In the genomic region with DNA sequence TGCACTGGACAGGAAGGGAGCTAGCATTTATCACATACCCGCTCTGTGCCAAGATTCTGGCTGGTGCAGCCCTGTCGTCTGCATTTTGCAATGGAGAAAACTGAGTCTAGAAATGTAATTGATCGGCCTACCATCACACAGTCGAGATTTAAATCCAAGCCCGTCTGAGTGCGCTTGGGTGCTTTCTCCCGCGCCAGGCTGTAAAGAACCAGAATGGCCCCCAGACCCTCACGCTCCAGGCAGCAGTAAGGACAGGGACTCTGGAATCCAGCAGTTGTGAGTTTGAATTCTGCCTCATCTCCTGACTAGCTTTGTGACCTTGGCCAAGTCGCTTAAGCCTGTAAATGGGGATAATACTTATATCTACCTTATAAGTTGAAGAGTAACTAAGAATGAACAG, we compare ENCODE assay signal across 16 cellular contexts. TPM values are rescaled to one million over a fixed set of nuclear protein-coding genes. Genes with fewer than 3 reads are reported as not detected.
DNase-seq lines count a peak whose midpoint lies in the region; ATAC-seq and TF ChIP-seq lines count a peak whose summit lies in the region.
"Had no signal": no experiment of that assay in that cellular context is flagged by ENCODE, and none has a peak within 500 bp of the region (broad histone marks: within the 10 kb centered on the region; RNA-seq: fewer than 3 reads in every experiment).

No MANE protein-coding gene starts in this region.

- TF ChIP-seq CTCF in RWPE2 (IDR thresholded peaks at IDR 0.05; ENCODE audit: poor library complexity, severe bottlenecking) (no peak), dorsolateral prefrontal cortex (IDR thresholded peaks at IDR 0.05 in 54 of 56, conservative IDR thresholded peaks at IDR 0.05 in 2 of 56; ENCODE audit: low read depth in 1 of 56, partially characterized antibody in 56 of 56) (no peak), testis (IDR thresholded peaks at IDR 0.05) (no peak)

- intact Hi-C loops in dorsolateral prefrontal cortex (cut with DNase I): no loop called here
- intact Hi-C loops in testis (cut with DNase I; ENCODE audit: low total_unique reads): no loop called here

- H3K27me3 ChIP-seq in RWPE2 (ENCODE audit: insufficient read depth, poor library complexity, severe bottlenecking) (no peaks in the 10 kb centered on the region), dorsolateral prefrontal cortex (no peaks in the 10 kb centered on the region), muscle layer of duodenum (ENCODE audit: low read depth, low read length) (no peaks in the 10 kb centered on the region), testis (no peaks in the 10 kb centered on the region)
- H3K27me3 ChIP-seq: cardiac muscle cell had no signal

- no peak for TF ChIP-seq POLR2A in testis (IDR thresholded peaks at IDR 0.05)

- H3K9me3 ChIP-seq in RWPE2 (ENCODE audit: severe bottlenecking) (no peaks in the 10 kb centered on the region), muscle layer of duodenum (ENCODE audit: control insufficient read depth in 1 of 2, low read length in 2 of 2) (no peaks in the 10 kb centered on the region), testis (no peaks in the 10 kb centered on the region)
- H3K9me3 ChIP-seq: mucosa of descending colon had no signal

- H3K27ac ChIP-seq in RWPE2 (ENCODE audit: poor library complexity, severe bottlenecking) (peak overlapping the region; percentile 60), dorsolateral prefrontal cortex (peak overlapping the region in 57 of 59 donors; percentile 90 to 100 (median 98)), muscle layer of duodenum (ENCODE audit: low read length) (peak overlapping the region; percentile 70), testis (peak overlapping the region; percentile 11 to 78)
- H3K27ac ChIP-seq: cardiac muscle cell had no signal

- H3K4me3 ChIP-seq in RWPE2 (ENCODE audit: severe bottlenecking) (no peak overlapping the region), dorsolateral prefrontal cortex (no peak overlapping the region), muscle layer of duodenum (ENCODE audit: low read depth in 1 of 2, low read length in 2 of 2) (no peak overlapping the region), testis (no peak overlapping the region)
- H3K4me3 ChIP-seq: cardiac muscle cell, mucosa of descending colon had no signal

- WGBS in testis, 2 donors: 85 to 96% methylated on average over 10 of the region's 10 CpGs

- DNase-seq in RWPE2 (ENCODE audit: low spot score) (peak; percentile 48), dorsolateral prefrontal cortex (no peak), testis (peak; percentile 6), NCI-H1105 (lab: John Stamatoyannopoulos, UW) (no peak), NOMO-1 treated with dmso at 0.1 percent for 144 hours (lab: John Stamatoyannopoulos, UW; ENCODE audit: unreplicated experiment) (no peak), NCI-H1048 (lab: John Stamatoyannopoulos, UW) (no peak), MV-4-11 (lab: John Stamatoyannopoulos, UW) (no peak)
- DNase-seq: activated CD4-positive, alpha-beta T cell treated with anti-CD3 and anti-CD28 coated beads, Interleukin-2, amount 50 U/mL, for 4 hours; activated gamma-delta T cell treated with Interleukin-2 at 50 U/mL for 16 hours; CD4-positive, alpha-beta memory T cell; NCI-H187; SHP77; stimulated activated naive CD8-positive, alpha-beta T cell treated with anti-CD3 and anti-CD28 coated beads, Interleukin-15, Interleukin-2, amounts not matched to agents 100 U/mL and 50 U/mL, for 24 hours had no signal

- ATAC-seq in RWPE2 (ENCODE audit: low read depth): no peak
- ATAC-seq: mucosa of descending colon; stimulated activated naive CD8-positive, alpha-beta T cell treated with anti-CD3 and anti-CD28 coated beads, Interleukin-15, Interleukin-2, amounts not matched to agents 100 U/mL and 50 U/mL, for 24 hours had no signal

- peaks cover 68% of the 10 kb centered on the region for H3K36me3 ChIP-seq in RWPE2 (ENCODE audit: low read depth)
- peaks cover 31 to 39% of the 10 kb centered on the region in 2 donors for H3K36me3 ChIP-seq in muscle layer of duodenum (ENCODE audit: control insufficient read depth in 1 of 2, insufficient read depth in 2 of 2, low read length in 2 of 2)
- H3K36me3 ChIP-seq in testis (ENCODE audit: low read depth, missing control alignments): no peaks in the 10 kb centered on the region

- H3K4me1 ChIP-seq in RWPE2 (ENCODE audit: insufficient read depth, poor library complexity, severe bottlenecking) (peaks cover 18% of the 10 kb centered on the region), muscle layer of duodenum (ENCODE audit: control insufficient read depth in 1 of 2, insufficient read depth in 2 of 2, low read length in 2 of 2) (peaks cover 17 to 55% of the 10 kb centered on the region in 2 donors), testis (peaks cover 48% of the 10 kb centered on the region)

RNA-seq across cellular contexts. Expression of a gene that starts 10.8 kb away (rescaled TPM):
- 100 to 1,000 TPM; 153 to 387 (median 261) TPM for total RNA-seq in dorsolateral prefrontal cortex
- 100 to 1,000 TPM in 1 of 2 donors, 10 to 100 TPM in 1; 97.6 to 128 TPM for total RNA-seq in testis
- 155 TPM for polyA plus RNA-seq in testis (ENCODE audit: insufficient read depth, low read depth, low replicate concordance)

RNA-seq across cellular contexts. Expression of a gene that starts 31.5 kb away (rescaled TPM):
- total RNA-seq in dorsolateral prefrontal cortex (100 to 1,000 TPM in 118 of 120 experiments, 10 to 100 TPM in 2; 86.9 to 270 (median 160) TPM), testis (100 to 1,000 TPM in 1 of 2 donors, 10 to 100 TPM in 1; 100.0 to 104 TPM)
- polyA plus RNA-seq in testis (ENCODE audit: insufficient read depth, low read depth, low replicate concordance): 62.9 TPM

Comparison
In these comparisons a context has a peak if more than half of its experiments do, and no peak if none do; other contexts are left out.
1. DNase-seq: peak in RWPE2 (single experiment) and testis (single experiment); none in dorsolateral prefrontal cortex (0 of 10), NCI-H1105 (single experiment), NOMO-1 treated with dmso at 0.1 percent for 144 hours (single experiment), NCI-H1048 (single experiment) and MV-4-11 (single experiment).
2. H3K27ac ChIP-seq: peak in every context shown above with its lines; median percentile 98 in dorsolateral prefrontal cortex; 70 in muscle layer of duodenum; 60 in RWPE2; 44 in testis.